Comparison of ENCODE assay signal across 20 cellular contexts in the genomic region with DNA sequence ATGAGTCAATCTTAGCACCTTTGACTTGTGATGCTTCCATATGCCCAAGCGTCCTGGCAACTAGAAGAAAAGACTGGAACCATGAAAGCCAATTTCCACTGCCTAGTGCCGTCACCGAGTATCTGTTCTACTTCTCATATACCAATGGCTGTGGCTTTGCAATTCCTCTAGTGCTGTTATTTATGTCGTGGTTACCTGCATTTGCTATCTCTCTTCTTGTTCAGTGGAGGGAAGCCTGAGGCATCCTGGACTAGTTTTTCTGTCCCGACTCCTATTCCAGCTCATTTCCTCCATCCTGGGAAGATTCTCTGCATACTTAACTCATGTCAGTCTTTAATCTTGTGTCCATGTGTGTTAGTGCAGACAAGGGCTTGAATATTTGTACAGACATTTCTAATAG.
DNase-seq lines count a peak whose midpoint lies in the region; ATAC-seq, FAIRE-seq and TF ChIP-seq lines count a peak whose summit lies in the region.
"Had no signal": no experiment of that assay in that cellular context is flagged by ENCODE, and none has a peak within 500 bp of the region (broad histone marks: within the 10 kb centered on the region; RNA-seq: fewer than 3 reads in every experiment).

No MANE protein-coding gene starts in this region.

- TF ChIP-seq POLR2A in A549 (IDR thresholded peaks at IDR 0.05; ENCODE audit: low read length) (no peak), IMR-90 (IDR thresholded peaks at IDR 0.05; ENCODE audit: low read depth, low read length) (no peak)

- no peak for TF ChIP-seq EP300 in A549 (IDR thresholded peaks at IDR 0.05)

- H3K36me3 ChIP-seq in IMR-90 (ENCODE audit: control insufficient read depth, insufficient read depth, low read length) (peaks cover 50% of the 10 kb centered on the region), ascending aorta (peaks cover 37 to 88% of the 10 kb centered on the region in 2 donors), mesenchymal stem cell (ENCODE audit: control insufficient read depth in 1 of 2, insufficient read depth in 2 of 2, low read depth in 1 of 2, low read length in 2 of 2) (peaks cover 23 to 75% of the 10 kb centered on the region in 2 experiments)

- no TSS peak for BruUV-seq in IMR-90 (replicated peaks; lab: Mats Ljungman, UMichigan)

- H3K4ac ChIP-seq in IMR-90 (ENCODE audit: low read depth, low read length) (peak overlapping the region; percentile 64), mesenchymal stem cell (ENCODE audit: low read depth in 1 of 2, low read length in 2 of 2) (no peak overlapping the region)

- TF ChIP-seq CTCF in A549 (IDR thresholded peaks at IDR 0.05) (no peak), IMR-90 (conservative IDR thresholded peaks at IDR 0.05; ENCODE audit: low read depth, low read length) (no peak), ascending aorta (IDR thresholded peaks at IDR 0.05) (no peak)

- FAIRE-seq in A549 (lab: Jason Lieb, UNC) = no peak
- FAIRE-seq: GM12878, GM18507 had no signal

- no peak overlapping the region for H2BK12ac ChIP-seq in mesenchymal stem cell (ENCODE audit: low read length in 2 of 2)

- peaks cover 28% of the 10 kb centered on the region for H3K9me3 ChIP-seq in A549
- peaks cover 8% of the 10 kb centered on the region for H3K9me3 ChIP-seq in IMR-90 (ENCODE audit: control insufficient read depth, insufficient read depth, low read length)
- H3K9me3 ChIP-seq in ascending aorta = peaks cover under 1 to 13% of the 10 kb centered on the region in 2 donors
- H3K9me3 ChIP-seq in mesenchymal stem cell (ENCODE audit: control insufficient read depth, low read length) = peaks cover 29% of the 10 kb centered on the region
- H3K9me3 ChIP-seq: Peyer's patch had no signal

- H4K5ac ChIP-seq in IMR-90 (ENCODE audit: low read depth, low read length) = peak overlapping the region; percentile 54; the same call in 1 of the 2 replicates

- dilution Hi-C loops in IMR-90 (cut with HindIII; ENCODE audit: low sequenced_read_pairs, unreplicated experiment) = no loop called here

- H3K27ac ChIP-seq in A549 (peak overlapping the region; percentile 78 to 88), IMR-90 (ENCODE audit: insufficient read depth, low read length) (peak overlapping the region; percentile 48; the same call in 1 of the 2 replicates), ascending aorta (peak overlapping the region; percentile 19 to 88), mesenchymal stem cell (ENCODE audit: low read length, poor library complexity, severe bottlenecking) (no peak overlapping the region)
- H3K27ac ChIP-seq: Peyer's patch had no signal

- no peak overlapping the region for H3K56ac ChIP-seq in IMR-90 (ENCODE audit: extremely low read depth, insufficient read depth, low read length)

- H2BK5ac ChIP-seq in IMR-90 (ENCODE audit: low read depth, low read length, poor library complexity, severe bottlenecking) = peak overlapping the region; percentile 99
- no peak overlapping the region for H2BK5ac ChIP-seq in mesenchymal stem cell (ENCODE audit: low read depth, low read length, poor library complexity, severe bottlenecking)

- intact Hi-C loops in IMR-90 (cut with micrococcal nuclease) = no loop called here
- intact Hi-C loops in ascending aorta (cut with DNase I) = no loop called here

- H4K20me1 ChIP-seq in IMR-90 (ENCODE audit: insufficient read depth, low read length) = no peaks in the 10 kb centered on the region

- POLR2A ChIA-PET in A549 (lab: Yijun Ruan, JAX) = no interaction called here
- POLR2A ChIA-PET in IMR-90 (lab: Charles Lee; ENCODE audit: unreplicated experiment) = interaction anchor here (0.5 kb wide), 1 partner anchor 23 kb away, joined by 3 read pairs; no protein-coding TSS in a partner anchor

- peak overlapping the region; percentile 99 for H2BK120ac ChIP-seq in IMR-90 (ENCODE audit: low read depth, low read length)
- no peak overlapping the region for H2BK120ac ChIP-seq in mesenchymal stem cell (ENCODE audit: low read depth, low read length)

- H3K9me1 ChIP-seq in IMR-90 (ENCODE audit: insufficient read depth, low read length) = peaks cover 29% of the 10 kb centered on the region

- TF ChIP-seq RAD21 in A549 (conservative IDR thresholded peaks at IDR 0.05 in 1 of 2, IDR thresholded peaks at IDR 0.05 in 1 of 2) = no peak
- TF ChIP-seq RAD21 in IMR-90 (IDR thresholded peaks at IDR 0.05; ENCODE audit: low read length) = no peak

- H2BK15ac ChIP-seq in IMR-90 (ENCODE audit: low read depth, low read length) (peak overlapping the region; percentile 73; the same call in 1 of the 3 replicates), mesenchymal stem cell (ENCODE audit: low read depth, poor library complexity, severe bottlenecking) (no peak overlapping the region)

- peak overlapping the region; percentile 60 for H2BK20ac ChIP-seq in IMR-90 (ENCODE audit: low read depth, low read length)

- H3K14ac ChIP-seq in IMR-90 (replicated peaks; ENCODE audit: low read depth, low read length) (peak overlapping the region; percentile 19; the same call in 1 of the 2 replicates), mesenchymal stem cell (ENCODE audit: low read length in 2 of 2) (no peak overlapping the region)

- H3K4me2 ChIP-seq in A549 (no peak overlapping the region), IMR-90 (ENCODE audit: low read depth, low read length) (no peak overlapping the region), mesenchymal stem cell (ENCODE audit: low read length, poor library complexity, severe bottlenecking) (no peak overlapping the region)

- ATAC-seq in A549 (no peak), IMR-90 (ENCODE audit: low read depth) (no peak), HG03108 (IDR thresholded peaks at IDR 0.05; ENCODE audit: unreplicated experiment) (no peak)
- ATAC-seq: GM12878 had no signal

- peak overlapping the region; percentile 48 to 87; a peak in 3 of 4 replicates for H4K8ac ChIP-seq in IMR-90 (ENCODE audit: low read depth in 2 of 2, low read length in 2 of 2)
- no peak overlapping the region for H4K8ac ChIP-seq in mesenchymal stem cell (ENCODE audit: low read length)

- CTCF ChIA-PET in A549 (lab: Yijun Ruan, JAX) (interaction anchor here (1.0 to 1.9 kb wide), 3 partner anchors 10 to 20 kb away, joined by 4 to 9 read pairs (median 4); no protein-coding TSS in a partner anchor), IMR-90 (lab: Yijun Ruan, JAX) (interaction anchor here (0.9 kb wide), 2 partner anchors 14 to 18 kb away, joined by 3 read pairs; no protein-coding TSS in a partner anchor)

- H2AK9ac ChIP-seq in IMR-90 (replicated peaks; ENCODE audit: low read depth, low read length, poor library complexity) = no peak overlapping the region

- H4K91ac ChIP-seq in IMR-90 (ENCODE audit: insufficient read depth, low read depth, low read length) (peak overlapping the region; percentile 42), mesenchymal stem cell (ENCODE audit: low read length) (no peak overlapping the region)

- DNase-seq in A549 (ENCODE audit: low read depth in 1 of 2, low spot score in 1 of 2) (no peak), IMR-90 (no peak), ascending aorta (ENCODE audit: low spot score in 2 of 2) (no peak), mesenchymal stem cell (no peak), ecto neural progenitor cell (ENCODE audit: low spot score) (no peak), NCI-H2107 (lab: John Stamatoyannopoulos, UW) (no peak)
- DNase-seq in activated naive CD4-positive, alpha-beta T cell treated with Interleukin-2 at 50 U/mL for 16 hours = no peak
- DNase-seq: 8988T, COR-L47, DMS53, KBM-7, NCI-H1092, NCI-H1694, NCI-H446 treated with DMSO at 0.1 percent for 48 hours, NCI-H748 treated with DMSO at 0.1 percent for 48 hours, Peyer's patch, SIG-M5 had no signal

- H3K79me1 ChIP-seq in IMR-90 (ENCODE audit: low read depth in 1 of 2, low read length in 2 of 2) (peaks cover 54 to 69% of the 10 kb centered on the region in 2 experiments), mesenchymal stem cell (replicated peaks; ENCODE audit: low read length, poor library complexity, severe bottlenecking) (peaks cover 14% of the 10 kb centered on the region)

- H3K18ac ChIP-seq in IMR-90 (ENCODE audit: low read depth, low read length) (peak overlapping the region; percentile 42; the same call in 1 of the 2 replicates), mesenchymal stem cell (ENCODE audit: low read depth in 1 of 2, low read length in 2 of 2) (no peak overlapping the region)

- no peak overlapping the region for H3K9ac ChIP-seq in IMR-90 (ENCODE audit: low read depth, low read length)
- H3K9ac ChIP-seq in mesenchymal stem cell (ENCODE audit: low read length) = no peak overlapping the region

- H3K23ac ChIP-seq in IMR-90 (ENCODE audit: low read depth, low read length) (peak overlapping the region; percentile 21), mesenchymal stem cell (ENCODE audit: low read length in 2 of 2) (no peak overlapping the region)

- H2AFZ ChIP-seq in IMR-90 (replicated peaks; ENCODE audit: low read length, poor library complexity) (no peak overlapping the region), mesenchymal stem cell (ENCODE audit: low read depth, low read length) (no peak overlapping the region)

- in situ Hi-C loops in IMR-90 (cut with MboI; ENCODE audit: low sequenced_read_pairs) = no loop called here

- 91% methylated on average over 5 of the region's 5 CpGs for WGBS in A549 (ENCODE audit: missing lambda C conversion rate)
- WGBS in IMR-90 (ENCODE audit: extremely low coverage in 2 of 2, insufficient read length in 1 of 2), 2 experiments = no CpG with 5 or more reads among the region's 5 CpGs
- 93% methylated on average over 4 of the region's 5 CpGs for WGBS in mesenchymal stem cell

- H2AK5ac ChIP-seq in IMR-90 (ENCODE audit: low read depth, low read length) (peak overlapping the region; percentile 82), mesenchymal stem cell (ENCODE audit: low read length, severe bottlenecking) (peak overlapping the region; percentile 1)

- H3K27me3 ChIP-seq in IMR-90 (ENCODE audit: control insufficient read depth, insufficient read depth, low read length) (no peaks in the 10 kb centered on the region), ascending aorta (no peaks in the 10 kb centered on the region), mesenchymal stem cell (ENCODE audit: control insufficient read depth in 1 of 2, insufficient read depth in 1 of 2, low read length in 2 of 2) (no peaks in the 10 kb centered on the region)
- H3K27me3 ChIP-seq: Peyer's patch had no signal

- peaks cover 83% of the 10 kb centered on the region for H3K4me1 ChIP-seq in A549
- H3K4me1 ChIP-seq in IMR-90 (ENCODE audit: control insufficient read depth, insufficient read depth, low read length) = peaks cover 40% of the 10 kb centered on the region
- H3K4me1 ChIP-seq in ascending aorta = peaks cover 10 to 56% of the 10 kb centered on the region in 2 donors
- peaks cover 21% of the 10 kb centered on the region for H3K4me1 ChIP-seq in mesenchymal stem cell (ENCODE audit: control insufficient read depth, insufficient read depth, low read depth, low read length)
- H3K4me1 ChIP-seq: Peyer's patch had no signal

- no peak overlapping the region for H3K4me3 ChIP-seq in A549
- H3K4me3 ChIP-seq in IMR-90 (ENCODE audit: insufficient read depth, low read depth, low read length) = no peak overlapping the region
- H3K4me3 ChIP-seq in ascending aorta = no peak overlapping the region
- no peak overlapping the region for H3K4me3 ChIP-seq in mesenchymal stem cell (ENCODE audit: insufficient read depth in 1 of 2, low read depth in 1 of 2, low read length in 2 of 2)
- H3K4me3 ChIP-seq: GM12878, Peyer's patch had no signal

TF ChIP-seq in A549, 52 proteins besides CTCF, POLR2A, EP300 and RAD21 (continues in another document):
- no peak for TF ChIP-seq NR3C1 (IDR thresholded peaks at IDR 0.05)

TF ChIP-seq in IMR-90, 13 proteins besides CTCF, POLR2A, EP300 and RAD21 (continues in another document):
- no peak for TF ChIP-seq CHD1 (IDR thresholded peaks at IDR 0.05; ENCODE audit: low read depth, low read length)
